In the genomic region with DNA sequence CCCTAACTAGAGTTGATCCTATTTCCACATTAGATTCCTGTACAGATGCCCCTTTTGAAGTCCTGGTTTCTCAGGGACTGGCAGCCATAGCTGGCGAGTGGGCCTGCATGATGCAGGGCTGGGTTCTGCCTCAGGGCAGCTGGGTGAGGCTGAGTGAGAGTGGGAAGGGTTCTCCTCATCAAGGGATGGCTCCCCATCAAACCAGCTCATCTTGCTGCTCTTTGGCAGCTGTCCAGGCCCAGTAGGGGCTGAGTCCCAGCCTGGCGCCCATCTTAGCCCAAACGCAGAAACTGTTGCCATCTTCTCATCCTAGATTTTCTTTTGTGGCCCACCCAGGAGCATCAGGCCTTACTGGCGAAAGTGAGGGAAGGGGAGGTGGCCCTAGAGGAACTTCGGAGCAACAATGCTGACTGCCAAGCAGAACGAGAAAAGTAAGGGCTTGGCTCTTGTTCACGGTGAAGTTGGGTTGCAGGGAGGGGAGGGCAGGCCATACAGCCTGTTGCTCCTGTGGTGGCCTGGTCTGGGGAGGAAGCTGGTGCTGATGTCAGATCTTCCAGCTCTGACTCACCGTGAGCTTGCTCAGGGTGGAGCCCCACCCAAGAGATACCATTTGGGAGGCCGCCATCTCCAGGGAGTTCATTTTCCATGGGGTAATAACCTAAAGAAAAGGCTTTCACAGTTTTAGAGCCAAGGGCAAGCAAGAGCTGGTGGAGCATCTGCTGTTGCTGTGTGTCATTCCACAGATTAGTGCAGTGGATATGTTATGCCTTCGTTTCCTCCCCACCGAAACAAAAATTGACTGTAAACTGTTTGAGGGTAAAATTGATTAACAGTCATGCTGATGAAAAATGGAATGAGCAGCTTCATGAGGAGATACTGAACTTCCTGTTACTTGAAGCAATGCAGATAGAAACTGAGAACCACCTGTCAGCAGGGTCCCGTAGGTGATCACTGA, we compare ENCODE assay signal across 9 cellular contexts. TPM values are rescaled to one million over a fixed set of nuclear protein-coding genes. Genes with fewer than 3 reads are reported as not detected.
A peak's percentile ranks its signal among the peaks of the same experiment; 100 is the strongest.
DNase-seq lines count a peak whose midpoint lies in the region; ATAC-seq, FAIRE-seq and TF ChIP-seq lines count a peak whose summit lies in the region.
"Had no signal": no experiment of that assay in that cellular context is flagged by ENCODE, and none has a peak within 500 bp of the region (broad histone marks: within the 10 kb centered on the region; RNA-seq: fewer than 3 reads in every experiment).

No MANE protein-coding gene starts in this region.

- peak; percentile 62 for FAIRE-seq in bronchial epithelial cell (lab: Jason Lieb, UNC)

- ATAC-seq in HG03565 (IDR thresholded peaks at IDR 0.05; ENCODE audit: unreplicated experiment) = no peak

- H2AFZ ChIP-seq in parathyroid adenoma = no peak overlapping the region

- peak overlapping the region; percentile 48 for H3K4me2 ChIP-seq in parathyroid adenoma (ENCODE audit: low read length)

- H3K4me1 ChIP-seq in parathyroid adenoma = peaks cover 13% of the 10 kb centered on the region
- H3K4me1 ChIP-seq: lower lobe of right lung had no signal

- DNase-seq in GM03348 (ENCODE audit: low spot score) (peak; percentile 91), M059J (ENCODE audit: low read depth) (peak; percentile 75), bronchial epithelial cell (ENCODE audit: low read depth) (peak; percentile 90), KG1 (lab: John Stamatoyannopoulos, UW) (no peak), DMS114 treated with DMSO at 0.1 percent for 48 hours (lab: John Stamatoyannopoulos, UW; ENCODE audit: unreplicated experiment) (no peak)
- DNase-seq: lower lobe of right lung, SW 1271 had no signal

- no peaks in the 10 kb centered on the region for H3K79me2 ChIP-seq in parathyroid adenoma

- peaks cover 32% of the 10 kb centered on the region for H3K36me3 ChIP-seq in bronchial epithelial cell (ENCODE audit: control insufficient read depth, insufficient read depth, low read length)
- H3K36me3 ChIP-seq in parathyroid adenoma (ENCODE audit: control insufficient read depth, insufficient read depth, low read length) = no peaks in the 10 kb centered on the region

- peak overlapping the region; percentile 32 for H3K27ac ChIP-seq in parathyroid adenoma
- H3K27ac ChIP-seq: lower lobe of right lung had no signal

- H3K27me3 ChIP-seq in bronchial epithelial cell (ENCODE audit: control insufficient read depth, insufficient read depth, low read length) = no peaks in the 10 kb centered on the region
- H3K27me3 ChIP-seq in parathyroid adenoma (ENCODE audit: control insufficient read depth, insufficient read depth, low read length) = no peaks in the 10 kb centered on the region

- H3K9ac ChIP-seq in parathyroid adenoma = no peak overlapping the region

- TF ChIP-seq CTCF in bronchial epithelial cell (IDR thresholded peaks at IDR 0.05; ENCODE audit: insufficient read depth, low read length, severe bottlenecking) (no peak), parathyroid adenoma (IDR thresholded peaks at IDR 0.05) (no peak)

- H3K4me3 ChIP-seq in bronchial epithelial cell (ENCODE audit: low read depth, low read length) (no peak overlapping the region), parathyroid adenoma (ENCODE audit: low read depth, low read length) (no peak overlapping the region)
- H3K4me3 ChIP-seq: lower lobe of right lung had no signal

- H3K9me3 ChIP-seq in parathyroid adenoma (ENCODE audit: control insufficient read depth, low read length) = no peaks in the 10 kb centered on the region
- H3K9me3 ChIP-seq: lower lobe of right lung had no signal

RNA-seq across cellular contexts. Expression of gene TUFT1, which starts 34.7 kb away (rescaled TPM):
- total RNA-seq in M059J (2014; rRNA removed; shearing (Covaris generic)) = 13.2 and 21.1 TPM in 2 replicates
- total RNA-seq in bronchial epithelial cell = 25.0 and 54.3 TPM in 2 replicates

RNA-seq across cellular contexts. Expression of gene SNX27, which starts 37.0 kb away (rescaled TPM):
- 22.4 and 29.1 TPM in 2 replicates for total RNA-seq in M059J (2014; rRNA removed; shearing (Covaris generic))
- total RNA-seq in bronchial epithelial cell = 20.0 and 23.9 TPM in 2 replicates

Comparison
In these comparisons a context has a peak if more than half of its experiments do, and no peak if none do; other contexts are left out.
1. DNase-seq: peak in GM03348 (single experiment), M059J (single experiment) and bronchial epithelial cell (single experiment); none in KG1 (single experiment) and DMS114 treated with DMSO at 0.1 percent for 48 hours (single experiment).